In the genomic region with DNA sequence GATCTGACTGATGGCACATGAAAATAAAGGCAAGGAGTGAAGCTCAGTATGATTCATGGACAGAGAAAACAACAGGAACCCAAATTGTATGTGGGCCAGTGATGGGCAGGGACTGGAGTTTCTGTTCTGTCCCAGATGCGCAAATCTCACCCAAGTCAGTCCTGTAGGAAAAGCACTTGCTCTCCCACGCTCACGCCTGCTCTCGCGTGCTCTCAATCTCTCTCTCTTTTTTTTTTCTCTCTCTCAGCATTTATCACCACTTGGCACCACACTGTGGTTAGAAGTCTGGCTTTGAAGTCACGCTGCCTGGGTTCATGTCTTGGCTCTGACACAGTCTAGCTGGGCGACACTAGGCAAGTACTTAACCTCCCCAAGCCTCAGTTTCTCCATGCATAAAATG, we compare ENCODE assay signal across 10 cellular contexts.
A peak's percentile ranks its signal among the peaks of the same experiment; 100 is the strongest.
DNase-seq lines count a peak whose midpoint lies in the region; ATAC-seq and TF ChIP-seq lines count a peak whose summit lies in the region.
"Had no signal": no experiment of that assay in that cellular context is flagged by ENCODE, and none has a peak within 500 bp of the region (broad histone marks: within the 10 kb centered on the region; RNA-seq: fewer than 3 reads in every experiment).

No MANE protein-coding gene starts in this region.

- in situ Hi-C loops in astrocyte of the spinal cord (cut with HindIII; ENCODE audit: low sequenced_read_pairs) = no loop called here

- peaks cover 30% of the 10 kb centered on the region for H3K4me1 ChIP-seq in CD8-positive, alpha-beta T cell (ENCODE audit: insufficient read depth, low read length)
- no peaks in the 10 kb centered on the region for H3K4me1 ChIP-seq in mucosa of descending colon (ENCODE audit: low read depth)
- H3K4me1 ChIP-seq: neural progenitor cell, SJCRH30, upper lobe of right lung had no signal

- H3K27ac ChIP-seq in CD8-positive, alpha-beta T cell (ENCODE audit: low read depth, low read length) = no peak overlapping the region
- H3K27ac ChIP-seq: neural progenitor cell, SJCRH30, upper lobe of right lung had no signal

- H3K27ac Mint-ChIP-seq in CD8-positive, alpha-beta T cell = no peak overlapping the region
- H3K27ac Mint-ChIP-seq in progenitor cell of endocrine pancreas = peak overlapping the region; percentile 43
- H3K27ac Mint-ChIP-seq: neural progenitor cell had no signal

- H3K4me3 ChIP-seq in CD8-positive, alpha-beta T cell (ENCODE audit: low read depth, low read length) = no peak overlapping the region
- H3K4me3 ChIP-seq in MG63 (no peak overlapping the region), astrocyte of the spinal cord (ENCODE audit: low read depth, low read length) (no peak overlapping the region), mucosa of descending colon (no peak overlapping the region)
- H3K4me3 ChIP-seq: neural progenitor cell, SJCRH30, upper lobe of right lung had no signal

- intact Hi-C loops in CD8-positive, alpha-beta T cell (cut with DNase I, micrococcal nuclease) = no loop called here
- intact Hi-C loops in sciatic nerve (cut with DNase I) = no loop called here
- intact Hi-C loops in mucosa of descending colon (cut with DNase I, micrococcal nuclease) = no loop called here

- H3K36me3 ChIP-seq in CD8-positive, alpha-beta T cell (ENCODE audit: insufficient read depth, low read length) = no peaks in the 10 kb centered on the region
- H3K36me3 ChIP-seq in MG63 (no peaks in the 10 kb centered on the region; the same call in 1 of the 2 replicates), mucosa of descending colon (ENCODE audit: low read depth) (no peaks in the 10 kb centered on the region)
- H3K36me3 ChIP-seq: neural progenitor cell, SJCRH30, upper lobe of right lung had no signal

- no peaks in the 10 kb centered on the region for H3K27me3 ChIP-seq in CD8-positive, alpha-beta T cell (ENCODE audit: insufficient read depth, low read length)
- H3K27me3 ChIP-seq in MG63 = no peaks in the 10 kb centered on the region
- H3K27me3 ChIP-seq: neural progenitor cell, SJCRH30, upper lobe of right lung had no signal

- H3K27me3 Mint-ChIP-seq in CD8-positive, alpha-beta T cell (ENCODE audit: low read depth) = no peaks in the 10 kb centered on the region
- no peaks in the 10 kb centered on the region for H3K27me3 Mint-ChIP-seq in progenitor cell of endocrine pancreas

- peak in 2 of 7 experiments; percentile 30 to 49 for DNase-seq in CD8-positive, alpha-beta T cell
- DNase-seq in MG63 (peak; percentile 53), astrocyte of the spinal cord (ENCODE audit: low read depth, low spot score) (peak; percentile 8), progenitor cell of endocrine pancreas (ENCODE audit: low spot score, unreplicated experiment) (no peak), sciatic nerve (ENCODE audit: low spot score) (no peak), T1000 (lab: John Stamatoyannopoulos, UW) (no peak), mucosa of descending colon (no peak)
- DNase-seq: SJCRH30, upper lobe of right lung had no signal

- peak; percentile 54 for ATAC-seq in CD8-positive, alpha-beta T cell
- no peak for ATAC-seq in sciatic nerve
- ATAC-seq in mucosa of descending colon = no peak
- ATAC-seq: upper lobe of right lung had no signal

- peak overlapping the region; percentile 16 for H3K4me3 Mint-ChIP-seq in CD8-positive, alpha-beta T cell
- H3K4me3 Mint-ChIP-seq in progenitor cell of endocrine pancreas (ENCODE audit: low read depth) = no peak overlapping the region
- H3K4me3 Mint-ChIP-seq: neural progenitor cell had no signal

- no peaks in the 10 kb centered on the region for H3K9me3 ChIP-seq in CD8-positive, alpha-beta T cell (ENCODE audit: low read length)
- H3K9me3 ChIP-seq in MG63 (no peaks in the 10 kb centered on the region), mucosa of descending colon (no peaks in the 10 kb centered on the region)
- H3K9me3 ChIP-seq: SJCRH30, upper lobe of right lung had no signal

- peaks cover 39% of the 10 kb centered on the region for H3K4me1 Mint-ChIP-seq in CD8-positive, alpha-beta T cell (ENCODE audit: low read depth)
- H3K4me1 Mint-ChIP-seq in progenitor cell of endocrine pancreas (ENCODE audit: low read depth) = peaks cover 10% of the 10 kb centered on the region

- POLR2A ChIA-PET in CD8-positive, alpha-beta T cell (lab: Charles Lee) = interaction anchor here (0.6 kb wide), 1 partner anchor 516 kb away, joined by 3 read pairs; a partner anchor contains a TSS

- CTCF ChIA-PET in CD8-positive, alpha-beta T cell (lab: Charles Lee) = no interaction called here

- TF ChIP-seq CTCF in CD8-positive, alpha-beta T cell (IDR thresholded peaks at IDR 0.05) = no peak
- TF ChIP-seq CTCF in astrocyte of the spinal cord (IDR thresholded peaks at IDR 0.05; ENCODE audit: low read depth, low read length) (no peak), progenitor cell of endocrine pancreas (IDR thresholded peaks at IDR 0.05; ENCODE audit: unreplicated experiment) (no peak), mucosa of descending colon (IDR thresholded peaks at IDR 0.05) (no peak)

- H3K36me3 Mint-ChIP-seq in CD8-positive, alpha-beta T cell = no peaks in the 10 kb centered on the region
- peaks cover 2% of the 10 kb centered on the region for H3K36me3 Mint-ChIP-seq in progenitor cell of endocrine pancreas (ENCODE audit: insufficient read depth)
- H3K36me3 Mint-ChIP-seq: neural progenitor cell had no signal

- no peaks in the 10 kb centered on the region for H3K9me3 Mint-ChIP-seq in CD8-positive, alpha-beta T cell
- no peaks in the 10 kb centered on the region for H3K9me3 Mint-ChIP-seq in progenitor cell of endocrine pancreas (ENCODE audit: low read depth)
- H3K9me3 Mint-ChIP-seq: neural progenitor cell had no signal

Comparison
In these comparisons a context has a peak if more than half of its experiments do, and no peak if none do; other contexts are left out.
1. DNase-seq: peak in MG63 (single experiment) and astrocyte of the spinal cord (single experiment); none in progenitor cell of endocrine pancreas (single experiment), sciatic nerve (single experiment), T1000 (single experiment) and mucosa of descending colon (0 of 3).